Comparison of ENCODE assay signal across 26 cellular contexts in genomic region chrX:141879616-141880015, GRCh38. TPM values are rescaled to one million over a fixed set of nuclear protein-coding genes. Genes with fewer than 3 reads are reported as not detected.
DNase-seq lines count a peak whose midpoint lies in the region; ATAC-seq, FAIRE-seq and TF ChIP-seq lines count a peak whose summit lies in the region.
"Had no signal": no experiment of that assay in that cellular context is flagged by ENCODE, and none has a peak within 500 bp of the region (broad histone marks: within the 10 kb centered on the region; RNA-seq: fewer than 3 reads in every experiment).

No MANE protein-coding gene starts in this region.

- DNase-seq in GM03348 (ENCODE audit: low spot score) (peak; percentile 7), NCI-H146 (lab: John Stamatoyannopoulos, UW) (peak; percentile 25), RCC 7860 (ENCODE audit: low spot score) (no peak), small intestine (no peak)
- DNase-seq: activated CD4-positive, alpha-beta T cell treated with anti-CD3 and anti-CD28 coated beads, Interleukin-2, amount 50 U/mL, for 1 hour; activated CD8-positive, alpha-beta memory T cell treated with anti-CD3 and anti-CD28 coated beads, Interleukin-2, amount 10 ng/mL, durations not matched to agents 7 days and 5 days; activated T-cell treated with anti-CD3 and anti-CD28 coated beads, Interleukin-2, amount 50 U/mL, for 48 hours; Caco-2; dorsolateral prefrontal cortex; gastrocnemius medialis; immature natural killer cell; mesenchymal stem cell; right lobe of liver; stimulated activated CD4-positive, alpha-beta T cell treated with anti-CD3 and anti-CD28 coated beads, Interleukin-12 subunit alpha, Interleukin-12 subunit beta, amount 100 ng/mL, for 4 hours; stimulated activated CD4-positive, alpha-beta T cell treated with anti-CD3 and anti-CD28 coated beads, Interleukin-4, amount 100 ng/mL, for 24 hours; trophoblast cell had no signal

- H3K36me3 ChIP-seq in small intestine (ENCODE audit: control insufficient read depth in 2 of 2, insufficient read depth in 2 of 2, low read length in 2 of 2), result no peaks in the 10 kb centered on the region
- H3K36me3 ChIP-seq: BLaER1 treated with 17β-estradiol and CSF1 and Interleukin-3, amounts not matched to agents 10 nM and 100 nM; gastrocnemius medialis; neural progenitor cell; right lobe of liver had no signal

- no peaks in the 10 kb centered on the region for H3K4me1 ChIP-seq in small intestine (ENCODE audit: control insufficient read depth in 2 of 2, insufficient read depth in 1 of 2, low read depth in 1 of 2, low read length in 1 of 2)
- H3K4me1 ChIP-seq: BLaER1 treated with 17β-estradiol and CSF1 and Interleukin-3, amounts not matched to agents 10 nM and 100 nM; Caco-2; gastrocnemius medialis; neural progenitor cell; right lobe of liver had no signal

- no peaks in the 10 kb centered on the region for H3K27me3 ChIP-seq in small intestine (ENCODE audit: control insufficient read depth in 2 of 2, insufficient read depth in 2 of 2, low read length in 2 of 2)
- H3K27me3 ChIP-seq: gastrocnemius medialis, hepatocyte, neural progenitor cell, right lobe of liver had no signal

- TF ChIP-seq CTCF in C4-2B (conservative IDR thresholded peaks at IDR 0.05) (peak; percentile 9; the same call in 1 of the 2 replicates), VCaP (conservative IDR thresholded peaks at IDR 0.05) (peak; percentile 35)

- no peak overlapping the region for H3K4me3 ChIP-seq in small intestine (ENCODE audit: low read depth in 1 of 2, low read length in 2 of 2)
- H3K4me3 ChIP-seq: BLaER1 treated with 17β-estradiol and CSF1 and Interleukin-3, amounts not matched to agents 10 nM and 100 nM; dorsolateral prefrontal cortex; gastrocnemius medialis; hepatocyte; neural progenitor cell; right lobe of liver had no signal

- FAIRE-seq in RCC 7860 (lab: Jason Lieb, UNC) (no peak), small intestine (lab: Jason Lieb, UNC) (no peak)

- no peak for ATAC-seq in HG03565 (IDR thresholded peaks at IDR 0.05; ENCODE audit: unreplicated experiment)
- ATAC-seq: activated CD8-positive, alpha-beta memory T cell treated with anti-CD3 and anti-CD28 coated beads, Interleukin-2, amount 10 ng/mL, durations not matched to agents 7 days and 5 days; gastrocnemius medialis; left lobe of liver; stimulated activated effector memory CD8-positive, alpha-beta T cell treated with anti-CD3 and anti-CD28 coated beads, Interleukin-12 subunit alpha, Interleukin-12 subunit beta, amount 100 ng/mL, for 72 hours; WTC11 had no signal

- H3K27ac ChIP-seq in C4-2B (no peak overlapping the region), VCaP (no peak overlapping the region), small intestine (ENCODE audit: low read depth in 1 of 2, low read length in 1 of 2) (no peak overlapping the region)
- H3K27ac ChIP-seq: BLaER1 treated with 17β-estradiol and CSF1 and Interleukin-3, amounts not matched to agents 10 nM and 100 nM; dorsolateral prefrontal cortex; gastrocnemius medialis; hepatocyte; neural progenitor cell; right lobe of liver had no signal

- WGBS in small intestine, 3 donors, result 55 to 86% (median 58%) methylated on average over 5 of the region's 5 CpGs

- H3K9me3 ChIP-seq in small intestine (ENCODE audit: control insufficient read depth, low read depth), result no peaks in the 10 kb centered on the region
- H3K9me3 ChIP-seq: Caco-2, gastrocnemius medialis, right lobe of liver had no signal

RNA-seq across cellular contexts. Expression of gene MAGEC1, which starts 24.1 kb away (rescaled TPM):
- not detected for polyA plus RNA-seq in small intestine
- polyA plus RNA-seq: AG04450, hepatocyte, immature natural killer cell had no signal

RNA-seq across cellular contexts. Expression of gene MAGEC3, which starts 41.5 kb away (rescaled TPM):
- polyA plus RNA-seq in small intestine, result not detected
- polyA plus RNA-seq: AG04450, immature natural killer cell had no signal

Comparison
In these comparisons a context has a peak if more than half of its experiments do, and no peak if none do; other contexts are left out.
1. DNase-seq: peak in GM03348 (single experiment) and NCI-H146 (single experiment); none in RCC 7860 (single experiment) and small intestine (single experiment).